ENCODE assay signal across 8 cellular contexts in the genomic region with DNA sequence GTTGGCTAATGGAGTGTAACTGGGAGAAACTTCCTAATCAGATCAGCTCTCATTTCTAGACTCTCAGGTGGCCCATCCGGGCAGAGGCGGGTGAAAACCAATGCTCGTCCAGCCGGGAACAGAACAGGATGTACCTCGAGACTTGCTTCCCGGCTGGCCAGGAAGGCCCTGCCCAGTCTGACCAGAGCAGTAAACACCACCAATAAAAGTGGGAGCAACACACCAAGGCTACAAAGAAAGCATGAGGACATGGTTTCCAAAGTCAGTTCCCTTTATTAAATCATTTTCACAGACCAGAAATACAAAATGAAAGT. TPM values are rescaled to one million over a fixed set of nuclear protein-coding genes. Genes with fewer than 3 reads are reported as not detected.
A peak's percentile ranks its signal among the peaks of the same experiment; 100 is the strongest.
DNase-seq lines count a peak whose midpoint lies in the region; ATAC-seq and TF ChIP-seq lines count a peak whose summit lies in the region.

No MANE protein-coding gene starts in this region.

- H3K27me3 ChIP-seq in cardiac muscle cell (no peaks in the 10 kb centered on the region), sigmoid colon (no peaks in the 10 kb centered on the region)

- TF ChIP-seq CTCF in activated B cell treated with CpG ODN at 0.5 μM for 24 hours (IDR thresholded peaks at IDR 0.05) (no peak), cardiac muscle cell (IDR thresholded peaks at IDR 0.05; ENCODE audit: low read depth, low read length) (no peak), sigmoid colon (IDR thresholded peaks at IDR 0.05) (no peak)

- CTCF ChIA-PET in activated B cell treated with CpG ODN at 0.5 μM for 24 hours (lab: Charles Lee): interaction anchor here (0.6 to 1.4 kb wide), 5 partner anchors 10 to 421 kb away, joined by 3 to 8 read pairs (median 3); a partner anchor contains a TSS

- peak overlapping the region; percentile 64 for H3K4me3 ChIP-seq in cardiac muscle cell
- peak overlapping the region; percentile 71 to 90 (median 86) for H3K4me3 ChIP-seq in sigmoid colon

- DNase-seq in activated T-cell treated with anti-CD3 and anti-CD28 coated beads, Interleukin-2, amount 50 U/mL, for 4 hours: no peak
- DNase-seq in activated T-cell treated with anti-CD3 and anti-CD28 coated beads for 4 hours (no peak), activated B cell treated with CpG ODN at 0.5 μM for 24 hours (no peak), cardiac muscle cell (ENCODE audit: low read depth in 1 of 2, low spot score in 1 of 2) (no peak), sigmoid colon (peak; percentile 83), activated gamma-delta T cell treated with Interleukin-2 at 50 U/mL for 16 hours (no peak), islet precursor cell (no peak)

- POLR2A ChIA-PET in activated B cell treated with CpG ODN at 0.5 μM for 24 hours (lab: Charles Lee): interaction anchor here (1.0 to 3.5 kb wide), 8 partner anchors 10 to 416 kb away, joined by 3 to 92 read pairs (median 6); a partner anchor contains a TSS

- H3K27ac ChIP-seq in cardiac muscle cell (peak overlapping the region; percentile 94), sigmoid colon (peak overlapping the region; percentile 89 to 97 (median 94))

- H3K4me1 ChIP-seq in cardiac muscle cell (ENCODE audit: low read depth) (peaks cover 33% of the 10 kb centered on the region), sigmoid colon (peaks cover 0 to 47% (median 46%) of the 10 kb centered on the region in 4 donors)

- peak overlapping the region; percentile 95 for H3K27ac Mint-ChIP-seq in activated B cell treated with CpG ODN at 0.5 μM for 24 hours

- peak overlapping the region; percentile 85 for H3K4me3 Mint-ChIP-seq in activated T-cell treated with anti-CD3 and anti-CD28 coated beads, Interleukin-2, amount 50 U/mL, for 4 hours
- peak overlapping the region; percentile 89 for H3K4me3 Mint-ChIP-seq in activated B cell treated with CpG ODN at 0.5 μM for 24 hours

- TF ChIP-seq POLR2A in sigmoid colon (IDR thresholded peaks at IDR 0.05): peak in 1 of 2 donors; percentile 45

- no peaks in the 10 kb centered on the region for H3K9me3 Mint-ChIP-seq in activated T-cell treated with anti-CD3 and anti-CD28 coated beads, Interleukin-2, amount 50 U/mL, for 4 hours
- no peaks in the 10 kb centered on the region for H3K9me3 Mint-ChIP-seq in activated B cell treated with CpG ODN at 0.5 μM for 24 hours

- no peak for ATAC-seq in activated T-cell treated with anti-CD3 and anti-CD28 coated beads, Interleukin-2, amount 50 U/mL, for 4 hours
- ATAC-seq in activated B cell treated with CpG ODN at 0.5 μM for 24 hours (ENCODE audit: low read depth) (no peak), GM19328 (IDR thresholded peaks at IDR 0.05; ENCODE audit: unreplicated experiment) (no peak)

- no peaks in the 10 kb centered on the region for H3K27me3 Mint-ChIP-seq in activated T-cell treated with anti-CD3 and anti-CD28 coated beads, Interleukin-2, amount 50 U/mL, for 4 hours (ENCODE audit: low read depth)
- H3K27me3 Mint-ChIP-seq in activated B cell treated with CpG ODN at 0.5 μM for 24 hours: no peaks in the 10 kb centered on the region

- intact Hi-C loops in activated B cell treated with CpG ODN at 0.5 μM for 24 hours (cut with micrococcal nuclease) (loop anchor here (1.0 to 10.0 kb wide), 5 partner anchors 10 to 1253 kb away; a partner anchor contains a TSS), sigmoid colon (cut with DNase I) (no loop called here)

- peaks cover 31% of the 10 kb centered on the region for H3K36me3 ChIP-seq in cardiac muscle cell
- H3K36me3 ChIP-seq in sigmoid colon: peaks cover 21 to 49% (median 30%) of the 10 kb centered on the region in 4 donors

- WGBS in sigmoid colon, 2 donors: 2 to 28% methylated on average over 6 of the region's 6 CpGs

- H3K36me3 Mint-ChIP-seq in activated T-cell treated with anti-CD3 and anti-CD28 coated beads, Interleukin-2, amount 50 U/mL, for 4 hours (ENCODE audit: insufficient read depth): peaks cover 48% of the 10 kb centered on the region
- peaks cover 58% of the 10 kb centered on the region for H3K36me3 Mint-ChIP-seq in activated B cell treated with CpG ODN at 0.5 μM for 24 hours (ENCODE audit: low read depth)

- peaks cover 53% of the 10 kb centered on the region for H3K4me1 Mint-ChIP-seq in activated T-cell treated with anti-CD3 and anti-CD28 coated beads, Interleukin-2, amount 50 U/mL, for 4 hours (ENCODE audit: low read depth)
- peaks cover 38% of the 10 kb centered on the region for H3K4me1 Mint-ChIP-seq in activated B cell treated with CpG ODN at 0.5 μM for 24 hours

- no peaks in the 10 kb centered on the region for H3K9me3 ChIP-seq in cardiac muscle cell (ENCODE audit: low read depth)
- no peaks in the 10 kb centered on the region for H3K9me3 ChIP-seq in sigmoid colon

- peak in 2 of 4 donors; percentile 37 to 61 for TF ChIP-seq EP300 in sigmoid colon (IDR thresholded peaks at IDR 0.05)

RNA-seq across cellular contexts. Expression of a gene that starts 0.9 kb away (rescaled TPM):
- 10 to 100 TPM; 27.2 to 34.3 (median 30.7) TPM for total RNA-seq in activated T-cell treated with anti-CD3 and anti-CD28 coated beads, Interleukin-2, amount 50 U/mL, for 4 hours
- total RNA-seq in activated B cell treated with CpG ODN at 0.5 μM for 24 hours: 13.9 and 14.3 TPM in 2 replicates
- total RNA-seq in cardiac muscle cell: 58.9 and 69.1 TPM in 2 replicates
- 62.1 and 67.1 TPM in 2 replicates for polyA plus RNA-seq in cardiac muscle cell
- total RNA-seq in sigmoid colon: 10 to 100 TPM; 26.4 to 51.2 (median 37.8) TPM
- polyA plus RNA-seq in sigmoid colon: 100 to 1,000 TPM in 1 of 3 donors, 10 to 100 TPM in 2; 43.8 to 133 (median 68.4) TPM

RNA-seq across cellular contexts. Expression of a gene that starts 10.0 kb away (rescaled TPM):
- 100 to 1,000 TPM; 287 to 317 (median 302) TPM for total RNA-seq in activated T-cell treated with anti-CD3 and anti-CD28 coated beads, Interleukin-2, amount 50 U/mL, for 4 hours
- 120 and 127 TPM in 2 replicates for total RNA-seq in activated B cell treated with CpG ODN at 0.5 μM for 24 hours
- total RNA-seq in cardiac muscle cell: 112 and 180 TPM in 2 replicates
- polyA plus RNA-seq in cardiac muscle cell: 87.0 and 112 TPM in 2 replicates
- 10 to 100 TPM; 51.4 to 61.1 (median 56.5) TPM for total RNA-seq in sigmoid colon
- polyA plus RNA-seq in sigmoid colon: 10 to 100 TPM; 30.5 to 91.3 (median 39.6) TPM

RNA-seq across cellular contexts. Expression of a gene that starts 12.5 kb away (rescaled TPM):
- total RNA-seq in activated T-cell treated with anti-CD3 and anti-CD28 coated beads, Interleukin-2, amount 50 U/mL, for 4 hours: not detected
- total RNA-seq in activated B cell treated with CpG ODN at 0.5 μM for 24 hours (not detected in 2 replicates), cardiac muscle cell (0.09 and 0.18 TPM in 2 replicates), sigmoid colon (under 1 TPM in 1 of 4 donors, not detected in 3; 0.36 TPM)
- polyA plus RNA-seq in cardiac muscle cell (0.39 and 0.62 TPM in 2 replicates), sigmoid colon (under 1 TPM in 1 of 3 donors, not detected in 2; 0.07 TPM)

RNA-seq across cellular contexts. Expression of a gene that starts 55.3 kb away (rescaled TPM):
- total RNA-seq in activated T-cell treated with anti-CD3 and anti-CD28 coated beads, Interleukin-2, amount 50 U/mL, for 4 hours: not detected
- total RNA-seq in activated B cell treated with CpG ODN at 0.5 μM for 24 hours (not detected in 2 replicates), cardiac muscle cell (not detected in 2 replicates), sigmoid colon (not detected)
- polyA plus RNA-seq in cardiac muscle cell (not detected in 2 replicates), sigmoid colon (not detected)
